Comparison of ENCODE assay signal across 1 cellular context in genomic region chr13:20053891-20054290, GRCh38.
TF ChIP-seq lines count a peak whose summit lies in the region.

No MANE protein-coding gene starts in this region.

TF ChIP-seq in GM23338, 12 proteins besides CTCF, POLR2A, EP300 and RAD21 (continued from another document):
- TF ChIP-seq ZNF462 (CRISPR knock-in tag; IDR thresholded peaks at IDR 0.05) = no peak
- TF ChIP-seq CREB1 (CRISPR knock-in tag; IDR thresholded peaks at IDR 0.05; ENCODE audit: low read depth) = no peak
- no peak for TF ChIP-seq EZH2 (IDR thresholded peaks at IDR 0.05; ENCODE audit: low read depth, unreplicated experiment)
- no peak for TF ChIP-seq NANOG (IDR thresholded peaks at IDR 0.05; ENCODE audit: borderline replicate concordance)
- TF ChIP-seq EZH2phosphoT487 (IDR thresholded peaks at IDR 0.05; ENCODE audit: unreplicated experiment) = no peak
- no peak for TF ChIP-seq REST (IDR thresholded peaks at IDR 0.05; ENCODE audit: unreplicated experiment)
- TF ChIP-seq STAT1 (IDR thresholded peaks at IDR 0.05; ENCODE audit: unreplicated experiment) = no peak
TF ChIP-seq in GM23338: peak in this region for 0.
